Comparison of ENCODE assay signal across 1 cellular context in the genomic region with DNA sequence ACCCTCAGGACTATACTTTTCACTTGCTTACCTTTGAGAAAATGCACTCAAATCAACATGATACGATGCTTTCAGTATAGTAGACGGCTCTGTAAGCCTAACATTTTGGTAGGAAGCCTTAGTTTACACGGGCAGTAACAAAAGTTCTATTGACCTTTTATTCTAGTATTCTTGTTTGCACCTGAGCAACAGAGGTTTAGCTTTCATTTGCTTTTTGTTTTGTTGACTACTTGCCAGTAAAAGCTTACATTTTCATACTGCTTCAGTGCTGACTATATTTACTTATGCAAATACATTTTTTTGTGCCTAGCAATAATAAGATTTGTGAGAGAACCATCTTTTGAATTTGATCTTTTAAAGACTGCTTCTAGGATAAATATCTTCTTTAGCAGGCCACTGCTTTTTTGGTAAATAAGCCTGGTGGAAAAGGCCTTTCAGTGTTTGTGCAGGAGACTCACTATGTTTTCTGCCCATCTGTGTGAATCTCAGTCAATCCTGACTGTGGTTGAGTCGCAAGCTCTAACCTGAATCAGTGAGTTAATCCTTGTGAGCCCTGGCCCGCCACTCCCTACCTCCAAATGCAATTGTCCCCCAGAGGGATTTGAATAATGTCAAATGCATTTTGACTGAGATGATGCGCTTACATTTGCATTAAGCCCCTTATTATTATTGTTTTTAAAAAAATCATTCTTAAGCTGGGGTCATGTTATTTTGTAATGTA.
TF ChIP-seq lines count a peak whose summit lies in the region.

No MANE protein-coding gene starts in this region.

TF ChIP-seq in HepG2, 621 proteins besides CTCF, POLR2A, EP300 and RAD21:
- TF ChIP-seq PHF5A (CRISPR knock-in tag; IDR thresholded peaks at IDR 0.05; ENCODE audit: low read depth, unreplicated experiment) = no peak
- no peak for TF ChIP-seq MYC (CRISPR knock-in tag; IDR thresholded peaks at IDR 0.05; ENCODE audit: borderline replicate concordance)
- TF ChIP-seq GATAD2A (CRISPR knock-in tag; IDR thresholded peaks at IDR 0.05) = no peak
- no peak for TF ChIP-seq SMAD1 (CRISPR knock-in tag; IDR thresholded peaks at IDR 0.05; ENCODE audit: borderline replicate concordance, low read depth)
- no peak for TF ChIP-seq SP1 (IDR thresholded peaks at IDR 0.05)
- no peak for TF ChIP-seq SP1 (CRISPR knock-in tag; IDR thresholded peaks at IDR 0.05)
- no peak for TF ChIP-seq ZC3H13 (CRISPR knock-in tag; IDR thresholded peaks at IDR 0.05)
- no peak for TF ChIP-seq ETV5 (CRISPR knock-in tag; IDR thresholded peaks at IDR 0.05; ENCODE audit: borderline replicate concordance)
- no peak for TF ChIP-seq PTBP1 (IDR thresholded peaks at IDR 0.05; ENCODE audit: low read depth, low read length, poor library complexity, severe bottlenecking)
TF ChIP-seq in HepG2: peak in this region for 0.
